In the genomic region with DNA sequence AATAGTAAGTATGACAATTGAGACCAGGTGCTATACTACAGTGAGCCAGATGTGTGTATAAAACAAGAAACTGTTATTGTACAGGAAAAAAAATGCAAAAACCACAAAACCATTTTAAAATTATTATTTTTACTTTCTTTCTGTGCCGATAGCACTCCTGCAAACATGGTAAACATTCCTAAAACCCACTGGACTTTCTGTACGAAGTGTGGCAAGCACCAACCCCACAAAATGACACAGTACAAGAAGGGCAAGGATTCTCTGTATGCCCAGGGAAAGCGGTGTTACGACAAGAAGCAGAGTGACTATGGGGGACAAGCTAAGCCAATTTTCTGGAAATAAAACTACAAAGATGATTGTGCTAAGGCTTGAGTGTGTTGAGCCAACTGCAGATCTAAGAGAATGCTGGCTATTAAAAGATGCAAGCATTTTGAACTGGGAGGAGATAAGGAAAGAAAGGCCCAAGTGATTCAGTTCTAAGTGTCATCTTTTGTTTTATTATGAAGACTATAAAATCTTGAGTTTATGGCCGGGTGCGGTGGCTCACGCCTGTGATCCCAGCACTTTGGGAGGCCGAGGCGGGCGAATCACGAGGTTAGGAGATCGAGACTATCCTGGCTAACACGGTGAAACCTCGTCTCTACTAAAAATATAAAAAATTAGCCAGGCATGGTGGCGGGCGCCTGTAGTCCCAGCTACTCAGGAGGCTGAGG, we compare ENCODE assay signal across 8 cellular contexts. TPM values are rescaled to one million over a fixed set of nuclear protein-coding genes. Genes with fewer than 3 reads are reported as not detected.
DNase-seq lines count a peak whose midpoint lies in the region; ATAC-seq, FAIRE-seq and TF ChIP-seq lines count a peak whose summit lies in the region.
"Not testable (repeated sequence)": the region's sequence is repeated elsewhere in the genome, so short reads cannot be mapped to it uniquely, and the experiment has no call there.

No MANE protein-coding gene starts in this region.

- H3K4me3 Mint-ChIP-seq in GM23338; astrocyte (ENCODE audit: unreplicated experiment): not testable (repeated sequence)

- not testable (repeated sequence) for H3K36me3 Mint-ChIP-seq in GM23338 (ENCODE audit: low read depth); astrocyte (ENCODE audit: low read depth, unreplicated experiment)

- intact Hi-C loops in mucosa of descending colon (cut with DNase I, micrococcal nuclease) = not testable (repeated sequence)

- H3K27ac ChIP-seq in GM23338 (ENCODE audit: low read depth); SU-DHL-6 (ENCODE audit: low read depth, low read length); astrocyte (ENCODE audit: low read depth, low read length): not testable (repeated sequence)
- H3K27ac ChIP-seq in fibroblast of lung (ENCODE audit: insufficient read depth, low read length) (peak overlapping the region; percentile 59), subcutaneous abdominal adipose tissue (ENCODE audit: low read depth, low read length) (peak overlapping the region; percentile 34)

- FAIRE-seq in astrocyte (lab: Jason Lieb, UNC) = not testable (repeated sequence)

- not testable (repeated sequence) for H3K9ac ChIP-seq in SU-DHL-6 (ENCODE audit: low read length); astrocyte (ENCODE audit: low read length); fibroblast of lung (ENCODE audit: insufficient read depth, low read length); subcutaneous abdominal adipose tissue (ENCODE audit: low read length in 5 of 5)

- POLR2A ChIA-PET in BJ (lab: Charles Lee) = not testable (repeated sequence)

- H3K27ac Mint-ChIP-seq in GM23338 (0 out of 2 replicates have a peak overlapping the region, but pooled peaks have one; percentile 70), astrocyte (ENCODE audit: unreplicated experiment) (peak overlapping the region; percentile 95)

- DNase-seq in BJ (ENCODE audit: low read depth) (peak; percentile 4), NAMALWA (ENCODE audit: low spot score) (peak; percentile 31), fibroblast of lung (ENCODE audit: low read depth in 2 of 2) (peak in 1 of 2 donors; percentile 19)
- DNase-seq in GM23338 (ENCODE audit: low spot score); astrocyte (ENCODE audit: low read depth); mucosa of descending colon: not testable (repeated sequence)

- not testable (repeated sequence) for TF ChIP-seq CTCF in BJ (IDR thresholded peaks at IDR 0.05; ENCODE audit: insufficient read depth, low read depth, low read length); GM23338 (conservative IDR thresholded peaks at IDR 0.05; ENCODE audit: low read depth in 2 of 2); SU-DHL-6 (IDR thresholded peaks at IDR 0.05; ENCODE audit: insufficient read depth, low read length, poor library complexity, severe bottlenecking); astrocyte (IDR thresholded peaks at IDR 0.05; ENCODE audit: insufficient read depth, low read depth, low read length); fibroblast of lung (conservative IDR thresholded peaks at IDR 0.05 in 1 of 2, IDR thresholded peaks at IDR 0.05 in 1 of 2; ENCODE audit: low read depth in 1 of 2, low read length in 2 of 2); mucosa of descending colon (IDR thresholded peaks at IDR 0.05)

- H4K20me1 ChIP-seq in GM23338 (replicated peaks; ENCODE audit: insufficient read depth); SU-DHL-6 (ENCODE audit: low read depth, low read length); astrocyte (ENCODE audit: insufficient read depth, low read length); fibroblast of lung (ENCODE audit: control insufficient read depth, extremely low read depth, insufficient read depth, low read length): not testable (repeated sequence)

- H3K27me3 ChIP-seq in BJ (ENCODE audit: control insufficient read depth, insufficient read depth, low read length); GM23338 (ENCODE audit: insufficient read depth); SU-DHL-6 (ENCODE audit: low read length); astrocyte (ENCODE audit: insufficient read depth, low read length); fibroblast of lung (ENCODE audit: control insufficient read depth, insufficient read depth, low read length); subcutaneous abdominal adipose tissue (ENCODE audit: control insufficient read depth in 5 of 5, insufficient read depth in 4 of 5, low read length in 5 of 5): not testable (repeated sequence)

- H3K4me3 ChIP-seq in BJ (ENCODE audit: low read depth, low read length); GM23338; SU-DHL-6 (ENCODE audit: insufficient read depth, low read length, poor library complexity, severe bottlenecking); astrocyte (ENCODE audit: insufficient read depth, low read depth, low read length); mucosa of descending colon; subcutaneous abdominal adipose tissue (ENCODE audit: low read depth in 1 of 5, low read length in 5 of 5): not testable (repeated sequence)
- peak overlapping the region in 1 of 4 experiments; percentile 11 for H3K4me3 ChIP-seq in fibroblast of lung (replicated peaks in 1 of 4; ENCODE audit: control extremely low read depth in 1 of 4, insufficient read depth in 1 of 4, low read depth in 3 of 4, low read length in 4 of 4)

- not testable (repeated sequence) for H3K4me1 Mint-ChIP-seq in GM23338
- peaks cover 34% of the 10 kb centered on the region for H3K4me1 Mint-ChIP-seq in astrocyte (ENCODE audit: low read depth, unreplicated experiment)

- not testable (repeated sequence) for H3K9me2 ChIP-seq in GM23338 (ENCODE audit: insufficient read depth); SU-DHL-6 (replicated peaks; ENCODE audit: insufficient read depth, low read length)

- not testable (repeated sequence) for H3K4me1 ChIP-seq in GM23338 (ENCODE audit: insufficient read depth); astrocyte (ENCODE audit: insufficient read depth, low read length); fibroblast of lung (ENCODE audit: control insufficient read depth, extremely low read depth, insufficient read depth, low read length); mucosa of descending colon (ENCODE audit: low read depth)
- peaks cover 0 to 34% (median 9%) of the 10 kb centered on the region in 5 donors for H3K4me1 ChIP-seq in subcutaneous abdominal adipose tissue (ENCODE audit: control insufficient read depth in 5 of 5, insufficient read depth in 5 of 5, low read length in 5 of 5)

- H2AFZ ChIP-seq in GM23338; SU-DHL-6 (ENCODE audit: low read depth, low read length, severe bottlenecking): not testable (repeated sequence)
- H2AFZ ChIP-seq in astrocyte (ENCODE audit: low read depth, low read length) (peak overlapping the region; percentile 24), fibroblast of lung (ENCODE audit: low read length) (peak overlapping the region; percentile 69)

- H3K9me3 ChIP-seq in SU-DHL-6 (ENCODE audit: insufficient read depth, low read length); astrocyte (ENCODE audit: insufficient read depth, low read depth, low read length); fibroblast of lung (ENCODE audit: control insufficient read depth, insufficient read depth, low read depth, low read length); mucosa of descending colon; subcutaneous abdominal adipose tissue (ENCODE audit: control insufficient read depth in 5 of 5, low read length in 5 of 5): not testable (repeated sequence)

- H3K9me3 Mint-ChIP-seq in GM23338; astrocyte (ENCODE audit: unreplicated experiment): not testable (repeated sequence)

- not testable (repeated sequence) for ATAC-seq in GM23338
- ATAC-seq in mucosa of descending colon = peak; percentile 55

- H3K4me2 ChIP-seq in GM23338 = not testable (repeated sequence)
- peak overlapping the region; percentile 24 for H3K4me2 ChIP-seq in SU-DHL-6 (ENCODE audit: low read depth, low read length, poor library complexity, severe bottlenecking)
- peak overlapping the region; percentile 7 for H3K4me2 ChIP-seq in astrocyte (ENCODE audit: low read length)
- H3K4me2 ChIP-seq in fibroblast of lung (ENCODE audit: extremely low read depth, insufficient read depth, low read length) = peak overlapping the region; percentile 32

- not testable (repeated sequence) for H3K79me2 ChIP-seq in GM23338 (replicated peaks; ENCODE audit: insufficient read depth); SU-DHL-6 (ENCODE audit: insufficient read depth, low read length); astrocyte (ENCODE audit: insufficient read depth, low read length); fibroblast of lung (ENCODE audit: control insufficient read depth, insufficient read depth, low read length)

- H3F3A ChIP-seq in GM23338 (replicated peaks; ENCODE audit: low read depth); SU-DHL-6 (ENCODE audit: insufficient read depth): not testable (repeated sequence)

- H3K36me3 ChIP-seq in BJ (ENCODE audit: control insufficient read depth, insufficient read depth, low read length); GM23338 (ENCODE audit: insufficient read depth); SU-DHL-6 (ENCODE audit: low read length); astrocyte (ENCODE audit: insufficient read depth, low read length); fibroblast of lung (ENCODE audit: control insufficient read depth, insufficient read depth, low read length); mucosa of descending colon (ENCODE audit: low read depth); subcutaneous abdominal adipose tissue (ENCODE audit: control insufficient read depth in 5 of 5, insufficient read depth in 5 of 5, low read length in 5 of 5): not testable (repeated sequence)

- not testable (repeated sequence) for H3K27me3 Mint-ChIP-seq in GM23338 (ENCODE audit: insufficient read depth, low read depth, poor library complexity); astrocyte (ENCODE audit: low read depth, unreplicated experiment)

- CTCF ChIA-PET in BJ (lab: Yijun Ruan, JAX) = not testable (repeated sequence)

RNA-seq across cellular contexts. Expression of gene FAM241A, which starts 26.0 kb away (rescaled TPM):
- polyA plus RNA-seq in BJ (2011; rRNA removed) (0.45 and 0.91 TPM in 2 replicates), GM23338 (2016; fragmentation: Nextera tagmentation; extraction: Ambion mirVana) (0.58 and 0.66 TPM in 2 replicates), fibroblast of lung (1.1 and 1.7 TPM in 2 replicates)
- polyA minus RNA-seq in BJ (2011; rRNA and poly(A)+ RNA removed) = 0.26 and 0.28 TPM in 2 replicates
- total RNA-seq in GM23338 (2014; rRNA removed; shearing (Covaris generic)) = 0.43 and 0.63 TPM in 2 replicates
- total RNA-seq in astrocyte (1.5 and 1.7 TPM in 2 replicates), fibroblast of lung (0.51 and 1.2 TPM in 2 replicates), mucosa of descending colon (1 to 10 TPM in 2 of 3 donors, under 1 TPM in 1; 0.75 to 2.1 (median 1.8) TPM)
- 0.95 and 1.3 TPM in 2 replicates for polyA plus RNA-seq in fibroblast of lung (2012)
- 0.16 TPM in 1 of 2 replicates, not detected in the other for polyA minus RNA-seq in fibroblast of lung (ENCODE audit: low replicate concordance)
